In genomic region chr4:123398151-123398802, GRCh38 we compare ENCODE assay signal across 8 cellular contexts.
DNase-seq lines count a peak whose midpoint lies in the region; ATAC-seq lines count a peak whose summit lies in the region.

No MANE protein-coding gene starts in this region.

- peak overlapping the region; percentile 15 for H3K27ac ChIP-seq in cingulate gyrus (ENCODE audit: low read depth, low read length)
- peak overlapping the region; percentile 73 for H3K27ac ChIP-seq in layer of hippocampus (ENCODE audit: low read depth, low read length)

- DNase-seq in NCI-H2107 (lab: John Stamatoyannopoulos, UW) (peak; percentile 5), NCI-H2107 treated with DMSO at 0.1 percent for 48 hours (lab: John Stamatoyannopoulos, UW; ENCODE audit: unreplicated experiment) (no peak), NCI-H1092 treated with DMSO at 0.1 percent for 48 hours (lab: John Stamatoyannopoulos, UW) (peak; percentile 70)
- peak; percentile 41 to 53 for DNase-seq in stimulated activated CD4-positive, alpha-beta T cell treated with anti-CD3 and anti-CD28 coated beads, Interleukin-1b, Interleukin-23, amount 100 ng/mL, for 4 hours (ENCODE audit: low read depth in 2 of 2)

- H3K27me3 ChIP-seq in layer of hippocampus (ENCODE audit: control insufficient read depth, insufficient read depth, low read length), result no peaks in the 10 kb centered on the region

- ATAC-seq in HG02623 (IDR thresholded peaks at IDR 0.05; ENCODE audit: unreplicated experiment), result peak; percentile 58
- peak; percentile 69 for ATAC-seq in activated CD4-positive, CD25-positive, alpha-beta regulatory T cell treated with anti-CD3 and anti-CD28 coated beads, Interleukin-2, amount 50 U/mL, for 24 hours
